Comparison of ENCODE assay signal across 22 cellular contexts in the genomic region with DNA sequence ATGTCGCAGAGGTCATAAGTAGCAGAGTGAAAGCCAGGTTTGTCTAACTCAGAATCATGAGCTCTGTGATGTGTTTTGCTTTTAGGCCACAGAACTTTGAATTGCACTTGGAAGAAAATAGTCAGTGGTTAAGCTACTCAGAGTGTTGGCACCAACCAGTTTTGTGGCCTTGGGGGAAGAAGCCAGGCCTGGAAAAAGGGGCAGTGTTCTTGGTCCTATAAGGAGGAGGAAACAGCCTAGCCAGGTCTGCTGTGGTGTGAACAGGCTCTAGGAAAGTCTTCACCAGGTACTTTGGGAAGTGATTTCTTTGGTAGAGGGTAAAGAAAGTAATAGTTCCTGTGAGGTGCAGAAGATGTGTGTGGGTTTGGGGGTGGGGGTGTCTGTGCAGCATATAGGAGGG. TPM values are rescaled to one million over a fixed set of nuclear protein-coding genes. Genes with fewer than 3 reads are reported as not detected.
"Had no signal": no experiment of that assay in that cellular context is flagged by ENCODE, and none has a peak within 500 bp of the region (broad histone marks: within the 10 kb centered on the region; RNA-seq: fewer than 3 reads in every experiment).

No MANE protein-coding gene starts in this region.

- H3K27ac Mint-ChIP-seq: activated naive CD4-positive, alpha-beta T cell treated with anti-CD3 and anti-CD28 coated beads for 36 hours; activated naive CD8-positive, alpha-beta T cell treated with anti-CD3 and anti-CD28 coated beads, Interleukin-2, amount 50 U/mL, for 24 hours; activated T-helper 2 cell treated with anti-CD3 and anti-CD28 coated beads, Interferon-gamma antibody, Interleukin-2, Interleukin-4, amounts not matched to agents 10 μg/mL and 5 μg/mL and 100 μg/mL, durations not matched to agents 14 hours and 24 hours and 36 hours; immature natural killer cell; naive thymus-derived CD4-positive, alpha-beta T cell had no signal

- H3K36me3 Mint-ChIP-seq: immature natural killer cell had no signal

- H3K4me1 ChIP-seq: ascending aorta, right atrium auricular region had no signal

- H3K4me1 Mint-ChIP-seq: activated naive CD8-positive, alpha-beta T cell treated with anti-CD3 and anti-CD28 coated beads, Interleukin-2, amount 50 U/mL, for 24 hours; immature natural killer cell; naive thymus-derived CD4-positive, alpha-beta T cell had no signal

- ATAC-seq: activated naive CD8-positive, alpha-beta T cell treated with anti-CD3 and anti-CD28 coated beads, Interleukin-2, amount 50 U/mL, for 24 hours; foreskin keratinocyte; left cardiac atrium; naive thymus-derived CD4-positive, alpha-beta T cell had no signal

- H3K9me3 ChIP-seq: ascending aorta, esophagus squamous epithelium, right atrium auricular region had no signal

- H3K4me3 Mint-ChIP-seq: activated naive CD4-positive, alpha-beta T cell treated with anti-CD3 and anti-CD28 coated beads for 36 hours; activated naive CD8-positive, alpha-beta T cell treated with anti-CD3 and anti-CD28 coated beads, Interleukin-2, amount 50 U/mL, for 24 hours; immature natural killer cell; naive thymus-derived CD4-positive, alpha-beta T cell had no signal

- DNase-seq: activated CD4-positive, alpha-beta T cell treated with anti-CD3 and anti-CD28 coated beads, Interleukin-2, amount 50 U/mL, for 48 hours; activated naive CD4-positive, alpha-beta T cell treated with anti-CD3 and anti-CD28 coated beads for 36 hours; activated naive CD8-positive, alpha-beta T cell treated with anti-CD3 and anti-CD28 coated beads, Interleukin-2, amount 50 U/mL, for 24 hours; caudate nucleus; esophagus squamous epithelium; foreskin keratinocyte; head of caudate nucleus; immature natural killer cell; left cardiac atrium; naive thymus-derived CD4-positive, alpha-beta T cell; stimulated activated CD4-positive, alpha-beta T cell treated with anti-CD3 and anti-CD28 coated beads, Interleukin-15, amount 100 ng/mL, for 24 hours; stimulated activated CD4-positive, alpha-beta T cell treated with anti-CD3 and anti-CD28 coated beads, Interleukin-4, amount 100 ng/mL, for 1 hour; stimulated activated naive CD4-positive, alpha-beta T cell treated with Interleukin-2 at 50 U/mL for 16 hours had no signal

- H3K9me3 Mint-ChIP-seq: activated naive CD4-positive, alpha-beta T cell treated with anti-CD3 and anti-CD28 coated beads for 36 hours; activated naive CD8-positive, alpha-beta T cell treated with anti-CD3 and anti-CD28 coated beads, Interleukin-2, amount 50 U/mL, for 24 hours; activated T-helper 2 cell treated with anti-CD3 and anti-CD28 coated beads, Interferon-gamma antibody, Interleukin-2, Interleukin-4, amounts not matched to agents 10 μg/mL and 5 μg/mL and 100 μg/mL, durations not matched to agents 14 hours and 24 hours and 36 hours; naive thymus-derived CD4-positive, alpha-beta T cell had no signal

- H3K36me3 ChIP-seq: ascending aorta, esophagus squamous epithelium, right atrium auricular region had no signal

- H3K27me3 ChIP-seq: ascending aorta, esophagus squamous epithelium, foreskin keratinocyte, right atrium auricular region had no signal

- H3K27ac ChIP-seq: ascending aorta, coronary artery, foreskin keratinocyte, right atrium auricular region, SK-N-MC had no signal

- H3K4me3 ChIP-seq: ascending aorta, coronary artery, esophagus squamous epithelium, lung, right atrium auricular region, SK-N-MC, skin epidermis had no signal

- FAIRE-seq: endothelial cell of umbilical vein had no signal

RNA-seq across cellular contexts. Expression of gene FHIP1A, which starts 49.2 kb away (rescaled TPM):
- total RNA-seq: activated T-helper 2 cell treated with anti-CD3 and anti-CD28 coated beads, Interferon-gamma antibody, Interleukin-2, Interleukin-4, amounts not matched to agents 10 μg/mL and 5 μg/mL and 100 μg/mL, durations not matched to agents 14 hours and 24 hours and 36 hours; ascending aorta; T-helper 1 cell treated with Interleukin-12 subunit alpha and Interleukin-12 subunit beta and Interleukin-4 antibody, amounts not matched to agents 30 ng/mL and 1 ng/mL, for 36 hours had no signal
- polyA plus RNA-seq: immature natural killer cell; naive thymus-derived CD4-positive, alpha-beta T cell had no signal
